ENCODE assay signal across 22 cellular contexts in genomic region chr19:44010468-44010867, GRCh38. TPM values are rescaled to one million over a fixed set of nuclear protein-coding genes. Genes with fewer than 3 reads are reported as not detected.
DNase-seq lines count a peak whose midpoint lies in the region; ATAC-seq, FAIRE-seq and TF ChIP-seq lines count a peak whose summit lies in the region.
"Had no signal": no experiment of that assay in that cellular context is flagged by ENCODE, and none has a peak within 500 bp of the region (broad histone marks: within the 10 kb centered on the region; RNA-seq: fewer than 3 reads in every experiment).

No MANE protein-coding gene starts in this region.

- TF ChIP-seq RAD21 in K562 (CRISPR knock-in tag; conservative IDR thresholded peaks at IDR 0.05 in 1 of 2, IDR thresholded peaks at IDR 0.05 in 1 of 2) = no peak

- no peaks in the 10 kb centered on the region for H3K27me3 ChIP-seq in CD8-positive, alpha-beta memory T cell (ENCODE audit: insufficient read depth, low read length, poor library complexity, severe bottlenecking)
- H3K27me3 ChIP-seq in K562 (ENCODE audit: control insufficient read depth in 2 of 2, insufficient read depth in 2 of 2, low read length in 2 of 2) (no peaks in the 10 kb centered on the region), muscle layer of duodenum (ENCODE audit: low read depth, low read length) (no peaks in the 10 kb centered on the region), WERI-Rb-1 (ENCODE audit: insufficient read depth, low read depth, severe bottlenecking) (no peaks in the 10 kb centered on the region)

- no peak for TF ChIP-seq POLR2A in K562 (conservative IDR thresholded peaks at IDR 0.05)

- no TSS peak for BruUV-seq in K562 (replicated peaks; lab: Mats Ljungman, UMichigan)

- no peak for FAIRE-seq in K562 (lab: Jason Lieb, UNC)
- FAIRE-seq: D721Med had no signal

- H4K20me1 ChIP-seq in K562 (replicated peaks; ENCODE audit: control insufficient read depth, insufficient read depth, low read length) = no peaks in the 10 kb centered on the region

- intact Hi-C loops in K562 (cut with micrococcal nuclease) = no loop called here

- peaks cover 0 to 3% (median 0%) of the 10 kb centered on the region in 3 donors for H3K4me1 Mint-ChIP-seq in CD8-positive, alpha-beta memory T cell
- H3K4me1 Mint-ChIP-seq: GM23338 had no signal

- peaks cover 75 to 93% (median 87%) of the 10 kb centered on the region in 5 donors for H3K9me3 Mint-ChIP-seq in CD8-positive, alpha-beta memory T cell

- POLR2A ChIA-PET in CD8-positive, alpha-beta memory T cell (lab: Charles Lee) = no interaction called here
- POLR2A ChIA-PET in K562 (lab: Yijun Ruan, JAX) = no interaction called here

- H3K9ac ChIP-seq in K562 (ENCODE audit: insufficient read depth in 1 of 2, low read depth in 2 of 2, low read length in 2 of 2) = no peak overlapping the region

- no peak overlapping the region for H3K27ac Mint-ChIP-seq in CD8-positive, alpha-beta memory T cell
- H3K27ac Mint-ChIP-seq: CD4-positive, alpha-beta memory T cell; GM23338 had no signal

- CTCF ChIA-PET in CD8-positive, alpha-beta memory T cell (lab: Charles Lee) = no interaction called here
- CTCF ChIA-PET in K562 (lab: Yijun Ruan, JAX; ENCODE audit: low intra/inter-chr PET ratio) = no interaction called here

- H3K36me3 Mint-ChIP-seq in CD8-positive, alpha-beta memory T cell = peaks cover 54 to 86% (median 74%) of the 10 kb centered on the region in 3 donors

- DNase-seq in CD8-positive, alpha-beta memory T cell = no peak
- no peak for DNase-seq in K562 (ENCODE audit: extremely low read depth in 1 of 4, low spot score in 3 of 4)
- no peak for DNase-seq in WERI-Rb-1
- no peak for DNase-seq in SKM-1 (lab: John Stamatoyannopoulos, UW; ENCODE audit: unreplicated experiment)
- DNase-seq: ACHN; AML-193; CD4-positive, alpha-beta memory T cell; DMS79 treated with DMSO at 0.1 percent for 48 hours; KG1; NCI-H1436; NCI-H2029; NCI-H2171; NCI-H446; NK-92 treated with Interleukin-12 subunit alpha and Interleukin-12 subunit beta, amount 100 ng/mL, for 24 hours; OCI-M1; RPMI8226; SIG-M5 had no signal

- peak overlapping the region; percentile 0 for H3K4me3 ChIP-seq in CD8-positive, alpha-beta memory T cell (ENCODE audit: low read length)
- no peak overlapping the region for H3K4me3 ChIP-seq in K562
- H3K4me3 ChIP-seq in muscle layer of duodenum (ENCODE audit: low read depth in 1 of 2, low read length in 2 of 2) = peak overlapping the region; percentile 27 to 31
- H3K4me3 ChIP-seq in WERI-Rb-1 (ENCODE audit: low read depth, low read length) = no peak overlapping the region
- H3K4me3 ChIP-seq: GM23338 had no signal

- H3K4me3 Mint-ChIP-seq in CD8-positive, alpha-beta memory T cell = no peak overlapping the region
- H3K4me3 Mint-ChIP-seq: CD4-positive, alpha-beta memory T cell; GM23338 had no signal

- TF ChIP-seq EP300 in K562 (IDR thresholded peaks at IDR 0.05; ENCODE audit: low read length) = no peak

- H2AFZ ChIP-seq in K562 (ENCODE audit: low read depth, low read length) = no peak overlapping the region
- H2AFZ ChIP-seq: GM23338 had no signal

- peaks cover 45% of the 10 kb centered on the region for H3K9me3 ChIP-seq in CD8-positive, alpha-beta memory T cell (ENCODE audit: low read length)
- H3K9me3 ChIP-seq in K562 (replicated peaks; ENCODE audit: control insufficient read depth, insufficient read depth, low read depth, low read length) = peaks cover 4% of the 10 kb centered on the region; the same call in 1 of the 2 replicates
- peaks cover 63 to 71% of the 10 kb centered on the region in 2 donors for H3K9me3 ChIP-seq in muscle layer of duodenum (ENCODE audit: control insufficient read depth in 1 of 2, low read length in 2 of 2)
- peaks cover 9% of the 10 kb centered on the region for H3K9me3 ChIP-seq in WERI-Rb-1 (ENCODE audit: severe bottlenecking)

- no peaks in the 10 kb centered on the region for H3K27me3 Mint-ChIP-seq in CD8-positive, alpha-beta memory T cell
- H3K27me3 Mint-ChIP-seq: CD4-positive, alpha-beta memory T cell had no signal

- H3K27ac ChIP-seq in CD8-positive, alpha-beta memory T cell (ENCODE audit: low read depth, low read length) = no peak overlapping the region
- H3K27ac ChIP-seq in K562 (ENCODE audit: extremely low read depth, low read depth, low read length) (no peak overlapping the region), muscle layer of duodenum (ENCODE audit: low read length) (no peak overlapping the region), WERI-Rb-1 (no peak overlapping the region)

- TF ChIP-seq CTCF in K562 (IDR thresholded peaks at IDR 0.05 in 2 of 3, conservative IDR thresholded peaks at IDR 0.05 in 1 of 3; ENCODE audit: insufficient read depth in 2 of 3, low read depth in 1 of 3, low read length in 3 of 3) = no peak
- TF ChIP-seq CTCF in WERI-Rb-1 (IDR thresholded peaks at IDR 0.05; ENCODE audit: low read depth, low read length) = no peak

- no peak overlapping the region for H3K4me2 ChIP-seq in K562 (ENCODE audit: insufficient read depth, low read length)
- H3K4me2 ChIP-seq: GM23338 had no signal

- ATAC-seq in K562 (no peak), GM21447 (IDR thresholded peaks at IDR 0.05; ENCODE audit: unreplicated experiment) (no peak)
- ATAC-seq: GM23338, HCT116 had no signal

- H3K79me2 ChIP-seq in K562 (ENCODE audit: control insufficient read depth, insufficient read depth, low read length) = no peaks in the 10 kb centered on the region

- no peaks in the 10 kb centered on the region for H3K9me1 ChIP-seq in K562 (ENCODE audit: control insufficient read depth, insufficient read depth, low read length)

- H3K4me1 ChIP-seq in CD8-positive, alpha-beta memory T cell (ENCODE audit: insufficient read depth, low read length) = no peaks in the 10 kb centered on the region
- H3K4me1 ChIP-seq in K562 (replicated peaks in 1 of 2; ENCODE audit: control insufficient read depth in 2 of 2, insufficient read depth in 2 of 2, low read length in 2 of 2) (no peaks in the 10 kb centered on the region), muscle layer of duodenum (ENCODE audit: control insufficient read depth in 1 of 2, insufficient read depth in 2 of 2, low read length in 2 of 2) (no peaks in the 10 kb centered on the region)

- WGBS in K562 (ENCODE audit: insufficient coverage, low coverage, missing lambda C conversion rate) = 40% methylated on average over 5 of the region's 5 CpGs

- H3K36me3 ChIP-seq in CD8-positive, alpha-beta memory T cell (ENCODE audit: insufficient read depth, low read length) = peaks cover 52% of the 10 kb centered on the region
- peaks cover 17% of the 10 kb centered on the region; the same call in 2 of the 3 replicates for H3K36me3 ChIP-seq in K562 (ENCODE audit: control insufficient read depth, insufficient read depth, low read length)
- peaks cover 48 to 77% of the 10 kb centered on the region in 2 donors for H3K36me3 ChIP-seq in muscle layer of duodenum (ENCODE audit: control insufficient read depth in 1 of 2, insufficient read depth in 2 of 2, low read length in 2 of 2)
- peaks cover 51% of the 10 kb centered on the region for H3K36me3 ChIP-seq in WERI-Rb-1

- in situ Hi-C loops in K562 (cut with MboI) = no loop called here

RNA-seq across cellular contexts. Expression of gene ZNF230, which starts 7.7 kb away (rescaled TPM):
- 1 to 10 TPM; 3.9 to 4.9 TPM for total RNA-seq in CD8-positive, alpha-beta memory T cell
- polyA plus RNA-seq in CD8-positive, alpha-beta memory T cell = 3.4 TPM
- 6.6 and 11.6 TPM in 2 replicates for total RNA-seq in K562 (2011; cell fraction: chromatin; rRNA removed; ENCODE audit: low replicate concordance)
- total RNA-seq in K562 (2011; cell fraction: nucleolus; rRNA removed) = 8.9 and 9.3 TPM in 2 replicates
- total RNA-seq in K562 (2011; cell fraction: nucleoplasm; rRNA removed) = 12.1 and 18.8 TPM in 2 replicates
- 1.3 and 1.6 TPM in 2 replicates for total RNA-seq in K562 (2014; rRNA removed)
- total RNA-seq in K562 (2014; rRNA removed; fragmentation: Illumina TruSeq; extraction: Trizol) = 2.4 and 3.0 TPM in 2 replicates
- total RNA-seq in K562 (2015; rRNA removed; fragmentation: Illumina TruSeq; extraction: Trizol) = 1.6 and 2.3 TPM in 2 replicates
- total RNA-seq in K562 (2021) = 1.8 and 3.1 TPM in 2 replicates
- polyA plus RNA-seq in K562 (2011; rRNA removed) = 2.2 and 4.0 TPM in 2 replicates
- polyA plus RNA-seq in K562 (2011; cell fraction: cytosol; rRNA removed) = 1.0 and 1.8 TPM in 2 replicates
- 1.9 and 2.8 TPM in 2 replicates for polyA plus RNA-seq in K562 (2011; cell fraction: nucleus; rRNA removed)
- polyA plus RNA-seq in K562 (2012) = 1.3 and 2.1 TPM in 2 replicates
- polyA plus RNA-seq in K562 (2014; fragmentation: Illumina TruSeq; extraction: Trizol) = 1.7 and 2.2 TPM in 2 replicates
- 1 to 10 TPM; 2.0 TPM for polyA plus RNA-seq in K562 (2014; fragmentation: Nextera tagmentation; extraction: Ambion mirVana)
- polyA plus RNA-seq in K562 (2014; rRNA removed) = 2.3 and 3.1 TPM in 2 replicates
- polyA minus RNA-seq in K562 (2011; rRNA and poly(A)+ RNA removed) = 4.3 and 5.6 TPM in 2 replicates
- polyA minus RNA-seq in K562 (2011; cell fraction: cytosol; rRNA and poly(A)+ RNA removed) = 1.3 TPM in 1 of 2 replicates, not detected in the other
- polyA minus RNA-seq in K562 (2011; cell fraction: nucleus; rRNA and poly(A)+ RNA removed) = 3.0 and 6.3 TPM in 2 replicates

RNA-seq across cellular contexts. Expression of gene ZNF222, which starts 14.7 kb away (rescaled TPM):
- 1 to 10 TPM; 2.5 to 3.3 TPM for total RNA-seq in CD8-positive, alpha-beta memory T cell
- 3.2 TPM for polyA plus RNA-seq in CD8-positive, alpha-beta memory T cell
- 3.8 and 7.7 TPM in 2 replicates for total RNA-seq in K562 (2011; cell fraction: chromatin; rRNA removed; ENCODE audit: low replicate concordance)
- 2.8 and 3.2 TPM in 2 replicates for total RNA-seq in K562 (2011; cell fraction: nucleolus; rRNA removed)
- 3.1 and 4.0 TPM in 2 replicates for total RNA-seq in K562 (2011; cell fraction: nucleoplasm; rRNA removed)
- total RNA-seq in K562 (2014; rRNA removed) (2.2 and 4.2 TPM in 2 replicates), K562 (2014; rRNA removed; fragmentation: Illumina TruSeq; extraction: Trizol) (4.5 and 5.8 TPM in 2 replicates), K562 (2015; rRNA removed; fragmentation: Illumina TruSeq; extraction: Trizol) (2.3 and 3.0 TPM in 2 replicates), K562 (2021) (2.3 and 2.8 TPM in 2 replicates)
- polyA plus RNA-seq in K562 (2011; rRNA removed) (1.8 and 2.3 TPM in 2 replicates), K562 (2014; fragmentation: Illumina TruSeq; extraction: Trizol) (3.6 and 3.8 TPM in 2 replicates), K562 (2014; fragmentation: Nextera tagmentation; extraction: Ambion mirVana) (1 to 10 TPM; 2.4 to 3.6 TPM), K562 (2014; rRNA removed) (2.8 and 4.6 TPM in 2 replicates)
- 0.51 and 1.1 TPM in 2 replicates for polyA plus RNA-seq in K562 (2011; cell fraction: cytosol; rRNA removed)
- polyA plus RNA-seq in K562 (2011; cell fraction: nucleus; rRNA removed) = 1.1 and 1.7 TPM in 2 replicates
- 2.9 and 5.3 TPM in 2 replicates for polyA plus RNA-seq in K562 (2012)
- 3.0 and 3.6 TPM in 2 replicates for polyA minus RNA-seq in K562 (2011; rRNA and poly(A)+ RNA removed)
- polyA minus RNA-seq in K562 (2011; cell fraction: cytosol; rRNA and poly(A)+ RNA removed) = 0.67 TPM in 1 of 2 replicates, not detected in the other
- polyA minus RNA-seq in K562 (2011; cell fraction: nucleus; rRNA and poly(A)+ RNA removed) = 1.9 and 2.1 TPM in 2 replicates

RNA-seq across cellular contexts. Expression of gene ZNF155, which starts 26.5 kb away (rescaled TPM):
- total RNA-seq in CD8-positive, alpha-beta memory T cell = 1 to 10 TPM; 5.0 to 5.4 TPM
- 5.8 TPM for polyA plus RNA-seq in CD8-positive, alpha-beta memory T cell
- 0.72 and 1.5 TPM in 2 replicates for total RNA-seq in K562 (2011; cell fraction: chromatin; rRNA removed; ENCODE audit: low replicate concordance)
- total RNA-seq in K562 (2011; cell fraction: nucleolus; rRNA removed) = 0.17 and 0.39 TPM in 2 replicates
- total RNA-seq in K562 (2011; cell fraction: nucleoplasm; rRNA removed) = 1.7 and 2.1 TPM in 2 replicates
- total RNA-seq in K562 (2014; rRNA removed) (0.09 and 0.29 TPM in 2 replicates), K562 (2014; rRNA removed; fragmentation: Illumina TruSeq; extraction: Trizol) (0.67 and 0.76 TPM in 2 replicates), K562 (2015; rRNA removed; fragmentation: Illumina TruSeq; extraction: Trizol) (0.26 and 0.29 TPM in 2 replicates), K562 (2021) (0.47 and 0.62 TPM in 2 replicates)
- polyA plus RNA-seq in K562 (2011; rRNA removed) (0.09 and 0.20 TPM in 2 replicates), K562 (2014; fragmentation: Illumina TruSeq; extraction: Trizol) (0.22 and 0.28 TPM in 2 replicates), K562 (2014; fragmentation: Nextera tagmentation; extraction: Ambion mirVana) (under 1 TPM; 0.37 to 0.53 TPM), K562 (2014; rRNA removed) (0.26 and 0.40 TPM in 2 replicates)
- polyA plus RNA-seq in K562 (2011; cell fraction: cytosol; rRNA removed) = 0.01 TPM in 2 replicates
- 0.18 TPM in 2 replicates for polyA plus RNA-seq in K562 (2011; cell fraction: nucleus; rRNA removed)
- 0.23 and 0.64 TPM in 2 replicates for polyA plus RNA-seq in K562 (2012)
- polyA minus RNA-seq in K562 (2011; rRNA and poly(A)+ RNA removed) = 0.24 and 0.28 TPM in 2 replicates
- polyA minus RNA-seq in K562 (2011; cell fraction: cytosol; rRNA and poly(A)+ RNA removed) = not detected in 2 replicates
- polyA minus RNA-seq in K562 (2011; cell fraction: nucleus; rRNA and poly(A)+ RNA removed) = 0.13 and 1.2 TPM in 2 replicates

RNA-seq across cellular contexts. Expression of gene ZNF223, which starts 41.4 kb away (rescaled TPM):
- total RNA-seq in CD8-positive, alpha-beta memory T cell = 1 to 10 TPM; 1.3 to 1.9 TPM
- 2.7 TPM for polyA plus RNA-seq in CD8-positive, alpha-beta memory T cell
- total RNA-seq in K562 (2011; cell fraction: chromatin; rRNA removed; ENCODE audit: low replicate concordance) = 0.44 and 0.70 TPM in 2 replicates
- 0.83 and 1.2 TPM in 2 replicates for total RNA-seq in K562 (2011; cell fraction: nucleolus; rRNA removed)
- 0.46 and 0.51 TPM in 2 replicates for total RNA-seq in K562 (2011; cell fraction: nucleoplasm; rRNA removed)
- 1.2 and 1.3 TPM in 2 replicates for total RNA-seq in K562 (2014; rRNA removed)
- total RNA-seq in K562 (2014; rRNA removed; fragmentation: Illumina TruSeq; extraction: Trizol) = 0.44 and 0.70 TPM in 2 replicates
- total RNA-seq in K562 (2015; rRNA removed; fragmentation: Illumina TruSeq; extraction: Trizol) = 0.54 and 0.57 TPM in 2 replicates
- 0.35 and 0.85 TPM in 2 replicates for total RNA-seq in K562 (2021)
- polyA plus RNA-seq in K562 (2011; rRNA removed) = 0.21 and 0.26 TPM in 2 replicates
- 0.19 TPM in 1 of 2 replicates, not detected in the other for polyA plus RNA-seq in K562 (2011; cell fraction: cytosol; rRNA removed)
- polyA plus RNA-seq in K562 (2011; cell fraction: nucleus; rRNA removed) = 0.27 and 0.75 TPM in 2 replicates
- 0.60 and 1.6 TPM in 2 replicates for polyA plus RNA-seq in K562 (2012)
- polyA plus RNA-seq in K562 (2014; fragmentation: Illumina TruSeq; extraction: Trizol) = 0.71 and 1.1 TPM in 2 replicates
- 1 to 10 TPM; 1.2 to 1.8 TPM for polyA plus RNA-seq in K562 (2014; fragmentation: Nextera tagmentation; extraction: Ambion mirVana)
- polyA plus RNA-seq in K562 (2014; rRNA removed) = 0.98 and 1.1 TPM in 2 replicates
- 0.46 and 0.72 TPM in 2 replicates for polyA minus RNA-seq in K562 (2011; rRNA and poly(A)+ RNA removed)
- not detected in 2 replicates for polyA minus RNA-seq in K562 (2011; cell fraction: cytosol; rRNA and poly(A)+ RNA removed)
- polyA minus RNA-seq in K562 (2011; cell fraction: nucleus; rRNA and poly(A)+ RNA removed) = 0.54 TPM in 1 of 2 replicates, not detected in the other

RNA-seq across cellular contexts. Expression of gene ZNF221, which starts 59.4 kb away (rescaled TPM):
- 1 to 10 TPM; 1.7 to 1.8 TPM for total RNA-seq in CD8-positive, alpha-beta memory T cell
- 3.3 TPM for polyA plus RNA-seq in CD8-positive, alpha-beta memory T cell
- total RNA-seq in K562 (2011; cell fraction: chromatin; rRNA removed; ENCODE audit: low replicate concordance) = 1.5 and 3.6 TPM in 2 replicates
- total RNA-seq in K562 (2011; cell fraction: nucleolus; rRNA removed) = 1.2 and 1.3 TPM in 2 replicates
- 1.5 and 2.2 TPM in 2 replicates for total RNA-seq in K562 (2011; cell fraction: nucleoplasm; rRNA removed)
- total RNA-seq in K562 (2014; rRNA removed) = 0.32 and 1.2 TPM in 2 replicates
- 1.2 and 1.4 TPM in 2 replicates for total RNA-seq in K562 (2014; rRNA removed; fragmentation: Illumina TruSeq; extraction: Trizol)
- 0.80 and 0.98 TPM in 2 replicates for total RNA-seq in K562 (2015; rRNA removed; fragmentation: Illumina TruSeq; extraction: Trizol)
- 0.78 and 1.1 TPM in 2 replicates for total RNA-seq in K562 (2021)
- polyA plus RNA-seq in K562 (2011; rRNA removed) = 0.09 and 0.35 TPM in 2 replicates
- 0.21 TPM in 1 of 2 replicates, not detected in the other for polyA plus RNA-seq in K562 (2011; cell fraction: cytosol; rRNA removed)
- 0.22 and 0.53 TPM in 2 replicates for polyA plus RNA-seq in K562 (2011; cell fraction: nucleus; rRNA removed)
- polyA plus RNA-seq in K562 (2012) = 0.22 and 0.54 TPM in 2 replicates
- polyA plus RNA-seq in K562 (2014; fragmentation: Illumina TruSeq; extraction: Trizol) = 0.40 and 0.43 TPM in 2 replicates
- polyA plus RNA-seq in K562 (2014; fragmentation: Nextera tagmentation; extraction: Ambion mirVana) = under 1 TPM; 0.45 to 0.52 TPM
- 0.34 and 0.42 TPM in 2 replicates for polyA plus RNA-seq in K562 (2014; rRNA removed)
- polyA minus RNA-seq in K562 (2011; rRNA and poly(A)+ RNA removed) = 1.1 and 1.2 TPM in 2 replicates
- not detected in 2 replicates for polyA minus RNA-seq in K562 (2011; cell fraction: cytosol; rRNA and poly(A)+ RNA removed)
- 0.67 and 0.89 TPM in 2 replicates for polyA minus RNA-seq in K562 (2011; cell fraction: nucleus; rRNA and poly(A)+ RNA removed)

Comparison
In these comparisons a context has a peak if more than half of its experiments do, and no peak if none do; other contexts are left out.
1. H3K4me3 ChIP-seq: peak in CD8-positive, alpha-beta memory T cell (single experiment) and muscle layer of duodenum (2 of 2); none in K562 (single experiment) and WERI-Rb-1 (single experiment).